ENCODE assay signal across 29 cellular contexts in the genomic region with DNA sequence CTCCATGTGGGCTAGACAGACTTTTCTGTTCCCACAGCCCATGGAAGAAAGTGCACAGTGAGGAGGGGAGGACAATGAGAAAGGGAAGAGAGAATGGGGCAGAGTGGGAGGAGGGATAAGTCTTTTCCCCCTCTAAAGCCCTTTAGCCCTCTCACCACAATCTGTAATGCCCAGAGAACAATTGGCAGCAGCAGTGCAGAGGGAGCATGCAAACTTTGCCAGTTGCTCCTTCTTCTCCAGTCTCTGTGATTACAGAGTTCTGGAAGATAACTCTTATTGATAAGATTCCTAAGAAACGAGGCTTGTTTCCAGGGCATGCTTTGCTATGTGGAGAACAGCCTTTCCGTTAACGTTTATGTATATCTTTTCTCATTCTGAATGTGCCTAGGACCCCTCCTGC. TPM values are rescaled to one million over a fixed set of nuclear protein-coding genes. Genes with fewer than 3 reads are reported as not detected.
"Had no signal": no experiment of that assay in that cellular context is flagged by ENCODE, and none has a peak within 500 bp of the region (broad histone marks: within the 10 kb centered on the region; RNA-seq: fewer than 3 reads in every experiment).

No MANE protein-coding gene starts in this region.

- H3K4me1 Mint-ChIP-seq: activated CD4-positive, alpha-beta T cell treated with anti-CD3 and anti-CD28 coated beads, Interleukin-2, amount 10 ng/mL, durations not matched to agents 24 days and 14 days; activated naive CD4-positive, alpha-beta T cell treated with anti-CD3 and anti-CD28 coated beads, Interleukin-2, amount 10 ng/mL, durations not matched to agents 7 days and 5 days; activated naive CD8-positive, alpha-beta T cell treated with anti-CD3 and anti-CD28 coated beads, Interleukin-2, amount 10 ng/mL, durations not matched to agents 7 days and 5 days; immature natural killer cell; naive B cell had no signal

- H3K9me3 Mint-ChIP-seq: activated CD4-positive, alpha-beta memory T cell treated with anti-CD3 and anti-CD28 coated beads for 36 hours; activated CD4-positive, alpha-beta T cell treated with anti-CD3 and anti-CD28 coated beads, Interleukin-2, amount 10 ng/mL, durations not matched to agents 24 days and 14 days; activated naive CD4-positive, alpha-beta T cell treated with anti-CD3 and anti-CD28 coated beads, Interleukin-2, amount 10 ng/mL, durations not matched to agents 7 days and 5 days; activated naive CD8-positive, alpha-beta T cell treated with anti-CD3 and anti-CD28 coated beads, Interleukin-2, amount 10 ng/mL, durations not matched to agents 7 days and 5 days; activated T-cell treated with anti-CD3 and anti-CD28 coated beads, Interleukin-2, amount 50 U/mL, for 24 hours; immature natural killer cell; T-helper 1 cell treated with Interleukin-12 subunit alpha and Interleukin-12 subunit beta and Interleukin-4 antibody, amounts not matched to agents 30 μg/mL and 1 μg/mL, for 36 hours; type B pancreatic cell had no signal

- H3K4me3 ChIP-seq: ascending aorta, lower lobe of right lung, ovary, right lobe of liver, testis, vagina had no signal

- H3K4me1 ChIP-seq: ascending aorta, lower lobe of right lung, right lobe of liver, testis, vagina had no signal

- H3K9me3 ChIP-seq: ascending aorta, lower lobe of right lung, ovary, right lobe of liver, testis, vagina had no signal

- H3K36me3 ChIP-seq: ascending aorta, lower lobe of right lung, ovary, right lobe of liver, vagina had no signal

- DNase-seq: activated CD4-positive, alpha-beta memory T cell treated with anti-CD3 and anti-CD28 coated beads for 36 hours; activated CD4-positive, alpha-beta T cell treated with anti-CD3 and anti-CD28 coated beads, Interleukin-2, amount 10 ng/mL, durations not matched to agents 24 days and 14 days; activated CD4-positive, CD25-positive, alpha-beta regulatory T cell treated with anti-CD3 and anti-CD28 coated beads, Interleukin-2, amount 50 U/mL, for 72 hours; activated CD8-positive, alpha-beta memory T cell treated with anti-CD3 and anti-CD28 coated beads, Interleukin-2, amount 50 U/mL, for 48 hours; activated gamma-delta T cell; activated naive CD4-positive, alpha-beta T cell treated with anti-CD3 and anti-CD28 coated beads, Interleukin-2, amount 10 ng/mL, durations not matched to agents 7 days and 5 days; activated naive CD8-positive, alpha-beta T cell treated with anti-CD3 and anti-CD28 coated beads, Interleukin-2, amount 10 ng/mL, durations not matched to agents 7 days and 5 days; activated T-cell treated with anti-CD3 and anti-CD28 coated beads, Interleukin-2, amount 50 U/mL, for 24 hours; central memory CD4-positive, alpha-beta T cell; dermis blood vessel endothelial cell; effector CD4-positive, alpha-beta T cell; head of caudate nucleus; hypothalamus; immature natural killer cell; lower lobe of right lung; naive B cell; nephron progenitor cell; ovary; right lobe of liver; stimulated activated CD4-positive, alpha-beta T cell treated with anti-CD3 and anti-CD28 coated beads, Interleukin-12 subunit alpha, Interleukin-12 subunit beta, amount 100 ng/mL, for 4 hours; stimulated activated CD4-positive, alpha-beta T cell treated with anti-CD3 and anti-CD28 coated beads, Interleukin-4, amount 100 ng/mL, for 1 hour; stimulated activated naive CD8-positive, alpha-beta T cell treated with anti-CD3 and anti-CD28 coated beads, Interleukin-15, Interleukin-2, amounts not matched to agents 100 U/mL and 50 U/mL, for 24 hours; T-helper 9 cell; testis had no signal

- H3K27me3 ChIP-seq: ascending aorta, ovary, right lobe of liver, testis, vagina had no signal

- H3K27ac ChIP-seq: ascending aorta, lower lobe of right lung, ovary, right lobe of liver, testis, vagina had no signal

- H3K36me3 Mint-ChIP-seq: activated CD4-positive, alpha-beta memory T cell treated with anti-CD3 and anti-CD28 coated beads for 36 hours; activated naive CD4-positive, alpha-beta T cell treated with anti-CD3 and anti-CD28 coated beads, Interleukin-2, amount 10 ng/mL, durations not matched to agents 7 days and 5 days; activated naive CD8-positive, alpha-beta T cell treated with anti-CD3 and anti-CD28 coated beads, Interleukin-2, amount 10 ng/mL, durations not matched to agents 7 days and 5 days; immature natural killer cell; naive B cell; type B pancreatic cell had no signal

- H3K27ac Mint-ChIP-seq: activated CD4-positive, alpha-beta memory T cell treated with anti-CD3 and anti-CD28 coated beads for 36 hours; activated CD4-positive, alpha-beta T cell treated with anti-CD3 and anti-CD28 coated beads, Interleukin-2, amount 10 ng/mL, durations not matched to agents 24 days and 14 days; activated naive CD4-positive, alpha-beta T cell treated with anti-CD3 and anti-CD28 coated beads, Interleukin-2, amount 10 ng/mL, durations not matched to agents 7 days and 5 days; activated naive CD8-positive, alpha-beta T cell treated with anti-CD3 and anti-CD28 coated beads, Interleukin-2, amount 10 ng/mL, durations not matched to agents 7 days and 5 days; activated T-cell treated with anti-CD3 and anti-CD28 coated beads, Interleukin-2, amount 50 U/mL, for 24 hours; immature natural killer cell; naive B cell; nephron progenitor cell; progenitor cell of endocrine pancreas; T-helper 1 cell treated with Interleukin-12 subunit alpha and Interleukin-12 subunit beta and Interleukin-4 antibody, amounts not matched to agents 30 μg/mL and 1 μg/mL, for 36 hours; type B pancreatic cell had no signal

- H3K4me3 Mint-ChIP-seq: activated CD4-positive, alpha-beta memory T cell treated with anti-CD3 and anti-CD28 coated beads for 36 hours; activated CD4-positive, alpha-beta T cell treated with anti-CD3 and anti-CD28 coated beads, Interleukin-2, amount 10 ng/mL, durations not matched to agents 24 days and 14 days; activated naive CD4-positive, alpha-beta T cell treated with anti-CD3 and anti-CD28 coated beads, Interleukin-2, amount 10 ng/mL, durations not matched to agents 7 days and 5 days; activated naive CD8-positive, alpha-beta T cell treated with anti-CD3 and anti-CD28 coated beads, Interleukin-2, amount 10 ng/mL, durations not matched to agents 7 days and 5 days; activated T-cell treated with anti-CD3 and anti-CD28 coated beads, Interleukin-2, amount 50 U/mL, for 24 hours; immature natural killer cell; nephron progenitor cell; T-helper 1 cell treated with Interleukin-12 subunit alpha and Interleukin-12 subunit beta and Interleukin-4 antibody, amounts not matched to agents 30 μg/mL and 1 μg/mL, for 36 hours; type B pancreatic cell had no signal

RNA-seq across cellular contexts. Expression of gene FMN1, which starts 50.0 kb away (rescaled TPM):
- polyA plus RNA-seq: immature natural killer cell had no signal
